ENCODE assay signal across 8 cellular contexts in genomic region chr18:61582205-61582710, GRCh38.
DNase-seq lines count a peak whose midpoint lies in the region; ATAC-seq, FAIRE-seq and TF ChIP-seq lines count a peak whose summit lies in the region.

No MANE protein-coding gene starts in this region.

- H3K4me1 ChIP-seq in HEK293 (ENCODE audit: control insufficient read depth, insufficient read depth, low read length), result peaks cover 2% of the 10 kb centered on the region; the same call in 1 of the 2 replicates
- no peaks in the 10 kb centered on the region for H3K4me1 ChIP-seq in iPS-20b (ENCODE audit: insufficient read depth, low read length)
- peaks cover 6 to 27% (median 14%) of the 10 kb centered on the region in 4 donors for H3K4me1 ChIP-seq in stomach

- no peak for FAIRE-seq in D721Med (lab: Jason Lieb, UNC)

- peaks cover 16% of the 10 kb centered on the region for H3K27me3 ChIP-seq in iPS-20b (ENCODE audit: insufficient read depth, low read length)
- peaks cover 0 to 5% (median 0%) of the 10 kb centered on the region in 3 donors for H3K27me3 ChIP-seq in stomach

- 13 to 17% (median 15%) methylated on average over 15 of the region's 15 CpGs for WGBS in stomach, 5 donors

- no peak for TF ChIP-seq POLR2A in stomach (IDR thresholded peaks at IDR 0.05)

- H3K9ac ChIP-seq in iPS-20b (ENCODE audit: low read depth, low read length), result no peak overlapping the region

- in situ Hi-C loops in astrocyte of the spinal cord (cut with HindIII; ENCODE audit: low sequenced_read_pairs), result no loop called here
- in situ Hi-C loops in GM13977 (cut with MboI; ENCODE audit: low pct_unique_long_range_greater_than_20kb, low sequenced_read_pairs, unreplicated experiment), result loop anchor here (25.0 kb wide), 1 partner anchor 555 kb away; no protein-coding TSS in a partner anchor

- TF ChIP-seq CTCF in HEK293 (tag by site-specific recombination; IDR thresholded peaks at IDR 0.05), result 0 out of 2 replicates have a peak, but pooled peaks have one; percentile 3
- no peak for TF ChIP-seq CTCF in astrocyte of the spinal cord (IDR thresholded peaks at IDR 0.05; ENCODE audit: low read depth, low read length)
- TF ChIP-seq CTCF in stomach (IDR thresholded peaks at IDR 0.05), result peak in 2 of 7 experiments; percentile 13 to 15
- TF ChIP-seq CTCF in D721Med (IDR thresholded peaks at IDR 0.05; ENCODE audit: insufficient read depth, missing control alignments), result no peak
- no peak for TF ChIP-seq CTCF in GM13977 (IDR thresholded peaks at IDR 0.05; ENCODE audit: extremely low read depth, insufficient read depth, missing control alignments)

- no peaks in the 10 kb centered on the region for H3K9me3 ChIP-seq in HEK293 (ENCODE audit: control insufficient read depth, insufficient read depth, low read depth, low read length)
- no peaks in the 10 kb centered on the region for H3K9me3 ChIP-seq in iPS-20b (ENCODE audit: insufficient read depth, low read depth, low read length)
- no peaks in the 10 kb centered on the region for H3K9me3 ChIP-seq in stomach

- DNase-seq in astrocyte of the spinal cord (ENCODE audit: low read depth, low spot score) (no peak), stomach (no peak), D721Med (ENCODE audit: insufficient read length, low spot score) (no peak), GM13977 (ENCODE audit: low spot score) (no peak), NCI-H1417 treated with DMSO at 0.1 percent for 48 hours (lab: John Stamatoyannopoulos, UW) (no peak)

- intact Hi-C loops in stomach (cut with DNase I; ENCODE audit: low total_unique reads), result no loop called here

- POLR2A ChIA-PET in HEK293 (lab: Yijun Ruan, JAX), result no interaction called here

- no peaks in the 10 kb centered on the region for H3K36me3 ChIP-seq in HEK293 (ENCODE audit: control insufficient read depth in 2 of 2, insufficient read depth in 1 of 2, low read length in 2 of 2)
- H3K36me3 ChIP-seq in iPS-20b (ENCODE audit: insufficient read depth, low read depth, low read length), result no peaks in the 10 kb centered on the region
- H3K36me3 ChIP-seq in stomach, result no peaks in the 10 kb centered on the region

- peak overlapping the region; percentile 21 for H3K4me3 ChIP-seq in HEK293 (ENCODE audit: low read depth, low read length)
- H3K4me3 ChIP-seq in astrocyte of the spinal cord (ENCODE audit: low read depth, low read length), result peak overlapping the region; percentile 33
- peak overlapping the region; percentile 59 for H3K4me3 ChIP-seq in iPS-20b (ENCODE audit: low read length)
- peak overlapping the region; percentile 35 to 50 (median 43) for H3K4me3 ChIP-seq in stomach

- no peak for TF ChIP-seq EP300 in stomach (IDR thresholded peaks at IDR 0.05)

- H3K27ac ChIP-seq in HEK293 (ENCODE audit: extremely low read depth, low read depth, low read length) (no peak overlapping the region), iPS-20b (ENCODE audit: low read length) (no peak overlapping the region), stomach (peak overlapping the region; percentile 4 to 78 (median 51))

- CTCF ChIA-PET in HEK293 (lab: Yijun Ruan, JAX), result interaction anchor here (0.5 to 2.9 kb wide), 40 partner anchors 9 to 1604 kb away, joined by 3 to 34 read pairs (median 4); no protein-coding TSS in a partner anchor

- no peak for ATAC-seq in GM21717 (IDR thresholded peaks at IDR 0.05; ENCODE audit: unreplicated experiment)

TF ChIP-seq in HEK293, 187 proteins besides CTCF, POLR2A, EP300 and RAD21:
- TF ChIP-seq YY2 (tag by site-specific recombination; IDR thresholded peaks at IDR 0.05), result no peak
- peak; percentile 79 for TF ChIP-seq KLF1 (tag by site-specific recombination; IDR thresholded peaks at IDR 0.05)

Comparison
In these comparisons a context has a peak if more than half of its experiments do, and no peak if none do; other contexts are left out.
1. H3K27ac ChIP-seq: peak in stomach (5 of 5); none in HEK293 (single experiment) and iPS-20b (single experiment).
2. Peak in every context shown above with its lines, with median percentiles within 50 percentile points of each other: H3K4me3 ChIP-seq.